ENCODE assay signal across 15 cellular contexts in the genomic region with DNA sequence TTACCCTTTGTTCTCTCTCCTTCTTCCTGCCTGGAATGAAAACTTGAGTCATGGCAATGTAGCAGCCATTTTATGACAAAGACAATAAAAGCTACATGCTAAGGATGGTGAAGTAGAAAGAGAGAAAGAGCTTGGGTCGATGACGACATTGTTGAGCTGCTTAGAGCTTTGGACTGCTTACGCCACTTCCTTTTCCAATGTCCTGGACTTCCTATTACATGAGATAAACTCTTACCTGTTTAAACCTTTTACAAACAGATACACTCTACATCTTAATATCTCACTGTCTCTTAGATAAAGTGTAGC.
DNase-seq lines count a peak whose midpoint lies in the region; ATAC-seq lines count a peak whose summit lies in the region.
"Had no signal": no experiment of that assay in that cellular context is flagged by ENCODE, and none has a peak within 500 bp of the region (broad histone marks: within the 10 kb centered on the region; RNA-seq: fewer than 3 reads in every experiment).

No MANE protein-coding gene starts in this region.

- no peaks in the 10 kb centered on the region for H3K9me3 Mint-ChIP-seq in activated CD4-positive, alpha-beta T cell treated with anti-CD3 and anti-CD28 coated beads, Interleukin-2, amount 10 ng/mL, durations not matched to agents 7 days and 5 days
- H3K9me3 Mint-ChIP-seq in activated CD8-positive, alpha-beta T cell treated with anti-CD3 and anti-CD28 coated beads, Interleukin-2, amount 10 ng/mL, durations not matched to agents 7 days and 5 days (ENCODE audit: insufficient read depth): no peaks in the 10 kb centered on the region
- H3K9me3 Mint-ChIP-seq in naive B cell: no peaks in the 10 kb centered on the region
- H3K9me3 Mint-ChIP-seq: activated naive CD4-positive, alpha-beta T cell treated with anti-CD3 and anti-CD28 coated beads, Interleukin-2, amount 10 ng/mL, durations not matched to agents 7 days and 5 days had no signal

- POLR2A ChIA-PET in activated CD4-positive, alpha-beta T cell treated with anti-CD3 and anti-CD28 coated beads, Interleukin-2, amount 10 ng/mL, durations not matched to agents 7 days and 5 days (lab: Charles Lee): no interaction called here
- POLR2A ChIA-PET in activated CD8-positive, alpha-beta T cell treated with anti-CD3 and anti-CD28 coated beads, Interleukin-2, amount 10 ng/mL, durations not matched to agents 7 days and 5 days (lab: Charles Lee): no interaction called here

- H3K36me3 Mint-ChIP-seq in activated CD4-positive, alpha-beta T cell treated with anti-CD3 and anti-CD28 coated beads, Interleukin-2, amount 10 ng/mL, durations not matched to agents 7 days and 5 days (ENCODE audit: low read depth): peaks cover 10% of the 10 kb centered on the region
- peaks cover 16% of the 10 kb centered on the region for H3K36me3 Mint-ChIP-seq in activated CD8-positive, alpha-beta T cell treated with anti-CD3 and anti-CD28 coated beads, Interleukin-2, amount 10 ng/mL, durations not matched to agents 7 days and 5 days (ENCODE audit: low read depth)
- H3K36me3 Mint-ChIP-seq in naive B cell: peaks cover 0 to 10% of the 10 kb centered on the region in 2 donors

- H3K27me3 Mint-ChIP-seq in activated CD4-positive, alpha-beta T cell treated with anti-CD3 and anti-CD28 coated beads, Interleukin-2, amount 10 ng/mL, durations not matched to agents 7 days and 5 days: no peaks in the 10 kb centered on the region
- H3K27me3 Mint-ChIP-seq in activated CD8-positive, alpha-beta T cell treated with anti-CD3 and anti-CD28 coated beads, Interleukin-2, amount 10 ng/mL, durations not matched to agents 7 days and 5 days (ENCODE audit: low read depth): no peaks in the 10 kb centered on the region
- H3K27me3 Mint-ChIP-seq in naive B cell: no peaks in the 10 kb centered on the region
- H3K27me3 Mint-ChIP-seq: activated naive CD4-positive, alpha-beta T cell treated with anti-CD3 and anti-CD28 coated beads, Interleukin-2, amount 10 ng/mL, durations not matched to agents 7 days and 5 days had no signal

- peaks cover 8% of the 10 kb centered on the region for H3K4me1 Mint-ChIP-seq in activated CD4-positive, alpha-beta T cell treated with anti-CD3 and anti-CD28 coated beads, Interleukin-2, amount 10 ng/mL, durations not matched to agents 7 days and 5 days
- H3K4me1 Mint-ChIP-seq in activated CD8-positive, alpha-beta T cell treated with anti-CD3 and anti-CD28 coated beads, Interleukin-2, amount 10 ng/mL, durations not matched to agents 7 days and 5 days (ENCODE audit: low read depth): peaks cover 9% of the 10 kb centered on the region
- peaks cover 0 to 6% (median 3%) of the 10 kb centered on the region in 3 donors for H3K4me1 Mint-ChIP-seq in naive B cell

- DNase-seq in activated CD4-positive, alpha-beta T cell treated with anti-CD3 and anti-CD28 coated beads, Interleukin-2, amount 10 ng/mL, durations not matched to agents 7 days and 5 days: no peak
- no peak for DNase-seq in activated CD4-positive, alpha-beta T cell treated with anti-CD3 and anti-CD28 coated beads, Interleukin-2, amount 50 U/mL, for 48 hours
- DNase-seq in activated CD8-positive, alpha-beta T cell treated with anti-CD3 and anti-CD28 coated beads, Interleukin-2, amount 10 ng/mL, durations not matched to agents 7 days and 5 days: no peak
- no peak for DNase-seq in naive B cell
- no peak for DNase-seq in NCI-H2196 treated with DMSO at 0.1 percent for 48 hours (lab: John Stamatoyannopoulos, UW; ENCODE audit: unreplicated experiment)
- DNase-seq in DMS153 (lab: John Stamatoyannopoulos, UW): no peak
- DNase-seq: activated naive CD4-positive, alpha-beta T cell treated with anti-CD3 and anti-CD28 coated beads, Interleukin-2, amount 10 ng/mL, durations not matched to agents 7 days and 5 days; GOT3; hippocampal formation; kidney glomerular epithelial cell; NCI-H1694 treated with DMSO at 0.1 percent for 48 hours; right cardiac atrium; substantia nigra had no signal

- no peak overlapping the region for H3K4me3 Mint-ChIP-seq in activated CD4-positive, alpha-beta T cell treated with anti-CD3 and anti-CD28 coated beads, Interleukin-2, amount 10 ng/mL, durations not matched to agents 7 days and 5 days
- no peak overlapping the region for H3K4me3 Mint-ChIP-seq in activated CD8-positive, alpha-beta T cell treated with anti-CD3 and anti-CD28 coated beads, Interleukin-2, amount 10 ng/mL, durations not matched to agents 7 days and 5 days
- H3K4me3 Mint-ChIP-seq in naive B cell: no peak overlapping the region
- H3K4me3 Mint-ChIP-seq: activated naive CD4-positive, alpha-beta T cell treated with anti-CD3 and anti-CD28 coated beads, Interleukin-2, amount 10 ng/mL, durations not matched to agents 7 days and 5 days had no signal

- CTCF ChIA-PET in activated CD4-positive, alpha-beta T cell treated with anti-CD3 and anti-CD28 coated beads, Interleukin-2, amount 10 ng/mL, durations not matched to agents 7 days and 5 days (lab: Charles Lee): no interaction called here
- CTCF ChIA-PET in activated CD8-positive, alpha-beta T cell treated with anti-CD3 and anti-CD28 coated beads, Interleukin-2, amount 10 ng/mL, durations not matched to agents 7 days and 5 days (lab: Charles Lee): interaction anchor here (1.1 kb wide), 1 partner anchor 170 kb away, joined by 3 read pairs; the partner anchor contains the start of gene SUDS3

- ATAC-seq in GM21529 (IDR thresholded peaks at IDR 0.05; ENCODE audit: unreplicated experiment) (peak; percentile 29), naive B cell (ENCODE audit: low read depth in 2 of 2) (no peak), HG03175 (IDR thresholded peaks at IDR 0.05; ENCODE audit: unreplicated experiment) (no peak)
- no peak for ATAC-seq in activated CD8-positive, alpha-beta T cell treated with anti-CD3 and anti-CD28 coated beads, Interleukin-2, amount 10 ng/mL, durations not matched to agents 7 days and 5 days
- ATAC-seq: right cardiac atrium had no signal

- H3K27ac Mint-ChIP-seq in activated CD4-positive, alpha-beta T cell treated with anti-CD3 and anti-CD28 coated beads, Interleukin-2, amount 10 ng/mL, durations not matched to agents 7 days and 5 days: peak overlapping the region; percentile 33
- H3K27ac Mint-ChIP-seq in activated CD8-positive, alpha-beta T cell treated with anti-CD3 and anti-CD28 coated beads, Interleukin-2, amount 10 ng/mL, durations not matched to agents 7 days and 5 days: peak overlapping the region; percentile 67
- H3K27ac Mint-ChIP-seq in naive B cell: peak overlapping the region in 4 of 6 donors; percentile 2 to 71 (median 49)
